ENCODE assay signal across 8 cellular contexts in the genomic region with DNA sequence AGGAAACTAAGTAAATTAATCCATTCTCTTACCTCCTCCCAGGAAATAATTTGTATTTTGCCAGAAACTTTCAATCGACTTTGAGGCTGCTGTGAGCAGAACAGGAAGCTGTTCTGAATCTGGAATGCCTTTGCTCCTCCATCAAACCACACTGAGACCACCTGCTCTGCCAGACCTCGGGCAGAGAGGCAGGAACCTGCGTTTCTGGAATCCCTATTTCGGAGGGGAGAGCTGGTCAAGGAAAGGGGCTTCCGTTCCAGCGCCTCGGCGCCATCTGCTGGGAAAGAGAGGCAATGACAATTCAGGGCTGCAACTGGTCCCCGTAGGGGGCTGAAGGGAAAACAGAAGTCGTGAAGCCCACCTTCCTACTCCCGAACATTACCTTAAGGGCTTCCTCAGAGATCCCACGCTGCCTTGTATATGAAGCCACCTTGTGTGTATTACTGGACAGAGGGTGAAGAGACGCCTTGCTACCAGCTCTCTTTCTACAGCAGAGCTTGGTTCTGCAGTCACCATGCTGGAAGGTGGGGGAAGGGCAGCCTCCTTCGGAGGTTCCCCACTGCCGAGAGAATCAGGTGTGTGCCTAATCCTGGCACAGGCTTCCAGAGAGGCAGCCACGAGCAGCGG. TPM values are rescaled to one million over a fixed set of nuclear protein-coding genes. Genes with fewer than 3 reads are reported as not detected.
A peak's percentile ranks its signal among the peaks of the same experiment; 100 is the strongest.
DNase-seq lines count a peak whose midpoint lies in the region; ATAC-seq and TF ChIP-seq lines count a peak whose summit lies in the region.

No MANE protein-coding gene starts in this region.

- H3K4me1 ChIP-seq in ectodermal cell (ENCODE audit: control insufficient read depth, insufficient read depth, low read length) (no peaks in the 10 kb centered on the region), lower lobe of right lung (peaks cover 12% of the 10 kb centered on the region)

- H3K9me3 ChIP-seq in ectodermal cell (ENCODE audit: control insufficient read depth, low read length) = no peaks in the 10 kb centered on the region
- no peaks in the 10 kb centered on the region for H3K9me3 ChIP-seq in lower lobe of right lung

- intact Hi-C loops in lower lobe of right lung (cut with DNase I) = no loop called here

- DNase-seq in DMS79 treated with DMSO at 0.1 percent for 48 hours (lab: John Stamatoyannopoulos, UW) (peak; percentile 49), DMS79 (lab: John Stamatoyannopoulos, UW) (no peak), NCI-H460 (ENCODE audit: extremely low read depth, low read depth) (peak; percentile 71), lower lobe of right lung (peak; percentile 74)
- DNase-seq in activated CD4-positive, alpha-beta T cell treated with anti-CD3 and anti-CD28 coated beads, Interleukin-2, amount 50 U/mL, for 24 hours (ENCODE audit: low read depth in 1 of 2, low spot score in 1 of 2) = peak; percentile 43 to 50
- peak; percentile 47 to 54 for DNase-seq in stimulated activated CD4-positive, alpha-beta T cell treated with anti-CD3 and anti-CD28 coated beads, Interleukin-4, amount 100 ng/mL, for 48 hours (ENCODE audit: low read depth in 2 of 2)

- ATAC-seq in HG03159 (IDR thresholded peaks at IDR 0.05; ENCODE audit: unreplicated experiment) (peak; percentile 67), lower lobe of right lung (peak; percentile 70 to 89)

- H3K36me3 ChIP-seq in ectodermal cell (ENCODE audit: control insufficient read depth, insufficient read depth, low read length) (no peaks in the 10 kb centered on the region), lower lobe of right lung (no peaks in the 10 kb centered on the region)

- peak; percentile 92 for TF ChIP-seq CTCF in lower lobe of right lung (IDR thresholded peaks at IDR 0.05)

- H3K27me3 ChIP-seq in ectodermal cell (ENCODE audit: control insufficient read depth, insufficient read depth, low read length, poor library complexity, severe bottlenecking) (no peaks in the 10 kb centered on the region), lower lobe of right lung (ENCODE audit: low read depth) (peaks cover 5% of the 10 kb centered on the region)

- 2 to 3% methylated on average over 17 of the region's 17 CpGs for WGBS in ectodermal cell, 2 experiments

- H3K27ac ChIP-seq in ectodermal cell (ENCODE audit: insufficient read depth, low read depth, low read length, poor library complexity, severe bottlenecking) = no peak overlapping the region
- H3K27ac ChIP-seq in lower lobe of right lung = no peak overlapping the region

- peak overlapping the region; percentile 27 for H3K4me3 ChIP-seq in ectodermal cell (ENCODE audit: insufficient read depth, low read depth, low read length)
- H3K4me3 ChIP-seq in lower lobe of right lung = peak overlapping the region; percentile 41

RNA-seq across cellular contexts. Expression of gene ZNF467, which starts 31.2 kb away (rescaled TPM):
- 3.3 TPM in 2 replicates for total RNA-seq in NCI-H460 (2014; rRNA removed; shearing (Covaris generic))
- 3.7 and 6.5 TPM in 2 replicates for polyA plus RNA-seq in NCI-H460 (2014; cell fraction: nucleus; rRNA removed)
- 7.2 TPM for polyA plus RNA-seq in ectodermal cell (2013, experiment 1 of 4)
- polyA plus RNA-seq in ectodermal cell (2013, experiment 2 of 4) = 7.1 TPM
- 9.3 TPM for polyA plus RNA-seq in ectodermal cell (2013, experiment 3 of 4)
- 9.0 TPM for polyA plus RNA-seq in ectodermal cell (2013, experiment 4 of 4)
- 23.0 TPM for total RNA-seq in lower lobe of right lung
